In the genomic region with DNA sequence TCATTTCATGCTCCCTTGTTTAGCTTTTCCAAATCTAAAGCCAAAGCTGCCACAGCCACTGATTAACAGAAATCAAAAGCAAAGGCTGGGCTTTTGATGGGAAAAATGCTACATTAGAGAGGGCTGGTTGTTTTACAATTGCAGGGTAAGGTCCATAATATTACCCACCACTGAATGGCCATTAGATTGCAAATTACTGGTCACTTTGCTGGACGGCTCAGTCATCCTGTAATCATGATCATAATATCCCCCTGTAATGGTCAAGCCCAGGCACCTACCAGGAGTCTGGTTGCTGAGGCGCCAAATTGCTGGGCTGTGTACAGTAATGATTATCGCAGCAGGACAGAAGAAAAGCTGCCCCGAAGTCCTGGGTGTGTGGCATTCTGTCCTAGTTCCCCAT, we compare ENCODE assay signal across 21 cellular contexts.
DNase-seq lines count a peak whose midpoint lies in the region; ATAC-seq and TF ChIP-seq lines count a peak whose summit lies in the region.
"Had no signal": no experiment of that assay in that cellular context is flagged by ENCODE, and none has a peak within 500 bp of the region (broad histone marks: within the 10 kb centered on the region; RNA-seq: fewer than 3 reads in every experiment).

No MANE protein-coding gene starts in this region.

- H4K20me1 ChIP-seq in PC-9 (ENCODE audit: insufficient read depth) = no peaks in the 10 kb centered on the region

- ATAC-seq in mucosa of descending colon = no peak
- ATAC-seq: PC-3, Right ventricle myocardium inferior, SK-N-SH treated with all-trans-retinoic acid at 6 μM for 48 hours had no signal

- CTCF ChIA-PET in PC-9 (lab: Charles Lee) = no interaction called here

- BruUV-seq in PC-9 (replicated peaks; lab: Mats Ljungman, UMichigan) = no TSS peak

- no peak overlapping the region for H3K4me2 ChIP-seq in PC-9
- H3K4me2 ChIP-seq: KMS-11 had no signal

- peak in 2 of 3 experiments; percentile 33 to 75 for DNase-seq in NCI-H1417 (lab: John Stamatoyannopoulos, UW)
- DNase-seq in NCI-H1417 treated with DMSO at 0.1 percent for 48 hours (lab: John Stamatoyannopoulos, UW) = no peak
- peak; percentile 97 for DNase-seq in NCI-H69 (lab: John Stamatoyannopoulos, UW)
- DNase-seq in dorsolateral prefrontal cortex = no peak
- DNase-seq in PC-9 = no peak
- no peak for DNase-seq in tibial artery
- no peak for DNase-seq in mucosa of descending colon
- DNase-seq: ACHN; BE2C; CD4-positive, CD25-positive, alpha-beta regulatory T cell; NCI-H1048; NCI-H1436; NCI-H526 treated with DMSO at 0.1 percent for 48 hours; NK-92 treated with Interleukin-12 subunit alpha and Interleukin-12 subunit beta, amount 100 ng/mL, for 24 hours; PC-3; SJCRH30 had no signal

- intact Hi-C loops in dorsolateral prefrontal cortex (cut with DNase I) = loop anchor here (5.0 to 10.0 kb wide), 2 partner anchors 74 to 91 kb away; no protein-coding TSS in a partner anchor
- intact Hi-C loops in PC-9 (cut with micrococcal nuclease; ENCODE audit: unreplicated experiment) = no loop called here
- intact Hi-C loops in tibial artery (cut with DNase I; ENCODE audit: low total_unique reads) = no loop called here
- intact Hi-C loops in mucosa of descending colon (cut with DNase I, micrococcal nuclease) = no loop called here

- POLR2A ChIA-PET in PC-9 (lab: Charles Lee; ENCODE audit: unreplicated experiment) = no interaction called here

- TF ChIP-seq CTCF in dorsolateral prefrontal cortex (IDR thresholded peaks at IDR 0.05 in 54 of 56, conservative IDR thresholded peaks at IDR 0.05 in 2 of 56; ENCODE audit: low read depth in 1 of 56, partially characterized antibody in 56 of 56) = no peak
- TF ChIP-seq CTCF in PC-9 (conservative IDR thresholded peaks at IDR 0.05) = no peak
- TF ChIP-seq CTCF in tibial artery (IDR thresholded peaks at IDR 0.05) = no peak
- no peak for TF ChIP-seq CTCF in mucosa of descending colon (IDR thresholded peaks at IDR 0.05)

- no peaks in the 10 kb centered on the region for H3K36me3 ChIP-seq in PC-9 (ENCODE audit: low read depth)
- H3K36me3 ChIP-seq in tibial artery = no peaks in the 10 kb centered on the region
- H3K36me3 ChIP-seq in mucosa of descending colon (ENCODE audit: low read depth) = no peaks in the 10 kb centered on the region
- H3K36me3 ChIP-seq: BE2C, SJCRH30 had no signal

- no peaks in the 10 kb centered on the region for H3K27me3 ChIP-seq in dorsolateral prefrontal cortex
- H3K27me3 ChIP-seq in PC-9 (ENCODE audit: insufficient read depth, low read depth) = no peaks in the 10 kb centered on the region
- no peaks in the 10 kb centered on the region for H3K27me3 ChIP-seq in tibial artery
- H3K27me3 ChIP-seq: BE2C, SJCRH30 had no signal

- H3K79me2 ChIP-seq in PC-9 (ENCODE audit: low read depth) = no peaks in the 10 kb centered on the region

- H3K4me1 ChIP-seq in PC-9 (replicated peaks; ENCODE audit: insufficient read depth) = no peaks in the 10 kb centered on the region
- H3K4me1 ChIP-seq in tibial artery = peaks cover 0 to 36% (median 23%) of the 10 kb centered on the region in 4 donors
- no peaks in the 10 kb centered on the region for H3K4me1 ChIP-seq in mucosa of descending colon (ENCODE audit: low read depth)
- H3K4me1 ChIP-seq: SJCRH30 had no signal

- H3K4me3 ChIP-seq in dorsolateral prefrontal cortex (no peak overlapping the region), PC-9 (no peak overlapping the region), tibial artery (no peak overlapping the region), mucosa of descending colon (no peak overlapping the region)
- H3K4me3 ChIP-seq: SJCRH30 had no signal

- H3K27ac ChIP-seq in dorsolateral prefrontal cortex = peak overlapping the region in 55 of 59 donors; percentile 16 to 99 (median 96)
- no peak overlapping the region for H3K27ac ChIP-seq in PC-9
- no peak overlapping the region for H3K27ac ChIP-seq in tibial artery
- H3K27ac ChIP-seq: 22Rv1, HL-60, KMS-11, SJCRH30 had no signal

- H3F3A ChIP-seq in PC-9 (ENCODE audit: insufficient read depth, low read depth) = no peaks in the 10 kb centered on the region

- H3K9me2 ChIP-seq in PC-9 (ENCODE audit: insufficient read depth) = no peaks in the 10 kb centered on the region

- no peak overlapping the region for H2AFZ ChIP-seq in PC-9

- H3K9me3 ChIP-seq in PC-9 (ENCODE audit: insufficient read depth, low read depth) (no peaks in the 10 kb centered on the region), tibial artery (no peaks in the 10 kb centered on the region), mucosa of descending colon (no peaks in the 10 kb centered on the region)
- H3K9me3 ChIP-seq: BE2C, SJCRH30 had no signal

Comparison
In these comparisons a context has a peak if more than half of its experiments do, and no peak if none do; other contexts are left out.
1. DNase-seq: peak in NCI-H1417 (2 of 3) and NCI-H69 (single experiment); none in NCI-H1417 treated with DMSO at 0.1 percent for 48 hours (single experiment), dorsolateral prefrontal cortex (0 of 10), PC-9 (0 of 2), tibial artery (0 of 2) and mucosa of descending colon (0 of 3).
2. H3K27ac ChIP-seq: peak in dorsolateral prefrontal cortex (55 of 59); none in PC-9 (single experiment) and tibial artery (0 of 2).
3. intact Hi-C loops: an anchor here in dorsolateral prefrontal cortex (5.0 to 10.0 kb wide); none called in PC-9, tibial artery and mucosa of descending colon.